In genomic region chr10:97825020-97825739, GRCh38 we compare ENCODE assay signal across 1 cellular context.
TF ChIP-seq lines count a peak whose summit lies in the region.

No MANE protein-coding gene starts in this region.

TF ChIP-seq in H1, 55 proteins besides CTCF, POLR2A, EP300 and RAD21:
- no peak for TF ChIP-seq CBX8 (IDR thresholded peaks at IDR 0.05; ENCODE audit: borderline replicate concordance, low read depth, low read length)
- peak; percentile 31; the same call in 1 of the 2 replicates for TF ChIP-seq KDM1A (IDR thresholded peaks at IDR 0.05; ENCODE audit: borderline replicate concordance, low read length)
